10 cellular contexts compared by ENCODE assay signal in the genomic region with DNA sequence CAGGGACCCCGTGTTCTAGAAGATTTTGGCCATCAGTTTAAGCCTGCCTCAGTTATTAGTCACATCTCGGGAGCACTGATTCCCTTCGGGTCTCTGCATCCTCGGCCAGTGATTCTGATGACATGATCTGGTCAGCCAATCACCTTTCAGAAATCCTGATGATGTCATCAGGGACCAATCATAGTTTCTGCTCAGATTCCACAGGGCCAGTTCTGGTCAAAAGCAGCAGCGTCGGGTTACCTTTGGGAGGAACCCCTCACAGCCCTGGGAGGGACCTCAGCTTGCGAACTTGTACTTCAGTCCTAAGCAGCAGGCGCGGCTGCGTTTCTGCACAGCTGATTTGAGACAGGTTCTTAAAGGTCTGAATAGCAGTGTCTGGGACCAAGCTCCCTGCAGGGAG. TPM values are rescaled to one million over a fixed set of nuclear protein-coding genes. Genes with fewer than 3 reads are reported as not detected.
DNase-seq lines count a peak whose midpoint lies in the region; ATAC-seq lines count a peak whose summit lies in the region.
"Had no signal": no experiment of that assay in that cellular context is flagged by ENCODE, and none has a peak within 500 bp of the region (broad histone marks: within the 10 kb centered on the region; RNA-seq: fewer than 3 reads in every experiment).

No MANE protein-coding gene starts in this region.

- no peaks in the 10 kb centered on the region for H3K27me3 Mint-ChIP-seq in naive thymus-derived CD8-positive, alpha-beta T cell

- H3K4me1 Mint-ChIP-seq in naive thymus-derived CD8-positive, alpha-beta T cell = peaks cover 4 to 16% (median 11%) of the 10 kb centered on the region in 4 donors

- in situ Hi-C loops in G401 (cut with HindIII; ENCODE audit: low sequenced_read_pairs) = no loop called here

- H3K36me3 Mint-ChIP-seq in naive thymus-derived CD8-positive, alpha-beta T cell = peaks cover 9 to 44% (median 18%) of the 10 kb centered on the region in 3 donors

- no peak overlapping the region for H3K27ac Mint-ChIP-seq in naive thymus-derived CD8-positive, alpha-beta T cell

- DNase-seq in G401 (ENCODE audit: low spot score) (peak; percentile 98), anterior cingulate cortex (lab: John Stamatoyannopoulos, UW) (peak in 46 of 58 donors; percentile 4 to 76 (median 40)), Right ventricle myocardium superior (peak; percentile 44), non-pigmented ciliary epithelial cell (ENCODE audit: low read depth) (peak; percentile 86), epidermal melanocyte (ENCODE audit: insufficient read length, low spot score) (no peak), NCI-H146 treated with DMSO at 0.1 percent for 48 hours (lab: John Stamatoyannopoulos, UW; ENCODE audit: unreplicated experiment) (no peak)
- DNase-seq in naive thymus-derived CD8-positive, alpha-beta T cell = no peak
- DNase-seq: NCI-H510A treated with DMSO at 0.1 percent for 48 hours, upper lobe of left lung had no signal

- no peaks in the 10 kb centered on the region for H3K9me3 Mint-ChIP-seq in naive thymus-derived CD8-positive, alpha-beta T cell

- no peak overlapping the region for H3K4me3 Mint-ChIP-seq in naive thymus-derived CD8-positive, alpha-beta T cell

- intact Hi-C loops in Right ventricle myocardium superior (cut with DNase I) = no loop called here

- POLR2A ChIA-PET in naive thymus-derived CD8-positive, alpha-beta T cell (lab: Charles Lee) = no interaction called here

- ATAC-seq in Right ventricle myocardium superior (ENCODE audit: poor library complexity) = peak; percentile 27
- no peak for ATAC-seq in HG03442 (IDR thresholded peaks at IDR 0.05; ENCODE audit: unreplicated experiment)
- ATAC-seq in naive thymus-derived CD8-positive, alpha-beta T cell = no peak

RNA-seq across cellular contexts. Expression of gene KDM8, which starts 13.9 kb away (rescaled TPM):
- 7.4 and 11.5 TPM in 2 replicates for total RNA-seq in G401 (2014; rRNA removed; shearing (Covaris generic))
- total RNA-seq in Right ventricle myocardium superior = 2.9 TPM
- total RNA-seq in naive thymus-derived CD8-positive, alpha-beta T cell = 10 to 100 TPM; 27.7 to 35.0 TPM
- polyA plus RNA-seq in naive thymus-derived CD8-positive, alpha-beta T cell = 1 to 10 TPM; 3.8 to 6.2 (median 5.6) TPM

RNA-seq across cellular contexts. Expression of gene NSMCE1, which starts 51.3 kb away (rescaled TPM):
- total RNA-seq in G401 (2014; rRNA removed; shearing (Covaris generic)) = 16.1 and 32.5 TPM in 2 replicates
- 36.0 TPM for total RNA-seq in Right ventricle myocardium superior
- total RNA-seq in naive thymus-derived CD8-positive, alpha-beta T cell = 10 to 100 TPM; 81.8 to 85.0 TPM
- 100 to 1,000 TPM; 177 to 209 (median 185) TPM for polyA plus RNA-seq in naive thymus-derived CD8-positive, alpha-beta T cell

Comparison
In these comparisons a context has a peak if more than half of its experiments do, and no peak if none do; other contexts are left out.
1. DNase-seq: peak in G401 (single experiment), anterior cingulate cortex (46 of 58), Right ventricle myocardium superior (single experiment) and non-pigmented ciliary epithelial cell (single experiment); none in epidermal melanocyte (single experiment), NCI-H146 treated with DMSO at 0.1 percent for 48 hours (single experiment) and naive thymus-derived CD8-positive, alpha-beta T cell (0 of 10).